In genomic region chr9:98056403-98057094, GRCh38 we compare ENCODE assay signal across 8 cellular contexts. TPM values are rescaled to one million over a fixed set of nuclear protein-coding genes. Genes with fewer than 3 reads are reported as not detected.
DNase-seq lines count a peak whose midpoint lies in the region; ATAC-seq and TF ChIP-seq lines count a peak whose summit lies in the region.

TSS of gene NANS (plus strand) at chr9:98056732. CDS start at chr9:98056809, 77 bp downstream.

- H3K4me1 Mint-ChIP-seq in CD14-positive monocyte: peaks cover 32% of the 10 kb centered on the region
- peaks cover 30% of the 10 kb centered on the region for H3K4me1 Mint-ChIP-seq in dendritic cell treated with granulocyte-macrophage colony-stimulating factor and Interleukin-4, amounts not matched to agents 40 ng/mL and 50 ng/mL, for 4 days (ENCODE audit: low read depth)

- peaks cover 6 to 30% of the 10 kb centered on the region in 2 donors for H3K36me3 Mint-ChIP-seq in CD14-positive monocyte
- peaks cover 29% of the 10 kb centered on the region for H3K36me3 Mint-ChIP-seq in dendritic cell treated with granulocyte-macrophage colony-stimulating factor and Interleukin-4, amounts not matched to agents 40 ng/mL and 50 ng/mL, for 4 days (ENCODE audit: low read depth)

- peak within 1 kb of the TSS; percentile 96 to 99 (median 98) for H3K27ac Mint-ChIP-seq in CD14-positive monocyte
- H3K27ac Mint-ChIP-seq in dendritic cell treated with granulocyte-macrophage colony-stimulating factor and Interleukin-4, amounts not matched to agents 40 ng/mL and 50 ng/mL, for 4 days: peak within 1 kb of the TSS; percentile 96

- TF ChIP-seq CTCF in CD14-positive monocyte (IDR thresholded peaks at IDR 0.05) (no peak), left lung (IDR thresholded peaks at IDR 0.05) (no peak)

- intact Hi-C loops in CD14-positive monocyte (cut with micrococcal nuclease) (loop anchor here (5.0 to 10.0 kb wide), 3 partner anchors 72 to 201 kb away; partner anchors contain the start of genes ANP32B (in 1 of the 2), TBC1D2 (in 1 of the 2) and TRMO (in 1 of the 2)), left lung (cut with DNase I) (no loop called here)
- intact Hi-C loops in dendritic cell treated with granulocyte-macrophage colony-stimulating factor and Interleukin-4, amounts not matched to agents 40 ng/mL and 50 ng/mL, for 4 days (cut with micrococcal nuclease): loop anchor here (1.0 to 5.0 kb wide), 4 partner anchors 73 to 359 kb away; partner anchors contain the start of genes ANP32B, TBC1D2, TRMO and XPA

- peaks cover 0 to 20% of the 10 kb centered on the region in 2 donors for H3K36me3 ChIP-seq in left lung

- H3K9me3 Mint-ChIP-seq in CD14-positive monocyte: no peaks in the 10 kb centered on the region
- no peaks in the 10 kb centered on the region for H3K9me3 Mint-ChIP-seq in dendritic cell treated with granulocyte-macrophage colony-stimulating factor and Interleukin-4, amounts not matched to agents 40 ng/mL and 50 ng/mL, for 4 days

- H3K27me3 Mint-ChIP-seq in CD14-positive monocyte (ENCODE audit: low read depth in 3 of 3): no peaks in the 10 kb centered on the region
- no peaks in the 10 kb centered on the region for H3K27me3 Mint-ChIP-seq in dendritic cell treated with granulocyte-macrophage colony-stimulating factor and Interleukin-4, amounts not matched to agents 40 ng/mL and 50 ng/mL, for 4 days

- H3K4me3 Mint-ChIP-seq in CD14-positive monocyte: peak within 1 kb of the TSS; percentile 99
- H3K4me3 Mint-ChIP-seq in dendritic cell treated with granulocyte-macrophage colony-stimulating factor and Interleukin-4, amounts not matched to agents 40 ng/mL and 50 ng/mL, for 4 days: peak within 1 kb of the TSS; percentile 93

- ATAC-seq in GM19395 (IDR thresholded peaks at IDR 0.05; ENCODE audit: unreplicated experiment): peak; percentile 94
- peak; percentile 72 for ATAC-seq in HG03558 (IDR thresholded peaks at IDR 0.05; ENCODE audit: extremely low read depth, unreplicated experiment)
- ATAC-seq in left lung: peak; percentile 99

- peak within 1 kb of the TSS; percentile 94 to 99 for H3K27ac ChIP-seq in left lung

- H3K4me1 ChIP-seq in left lung: peaks cover 6 to 39% of the 10 kb centered on the region in 2 donors

- peak; percentile 90 for DNase-seq in CD14-positive monocyte (ENCODE audit: low spot score)
- DNase-seq in NCI-H774 (lab: John Stamatoyannopoulos, UW): peak; percentile 86
- peak; percentile 89 to 90 for DNase-seq in activated CD4-positive, alpha-beta T cell treated with anti-CD3 and anti-CD28 coated beads, Interleukin-2, amount 50 U/mL, for 4 hours
- peak; percentile 96 to 98 for DNase-seq in left lung
- DNase-seq in stimulated activated CD4-positive, alpha-beta T cell treated with anti-CD3 and anti-CD28 coated beads, Interleukin-2, amount 100 ng/mL, for 4 hours (ENCODE audit: low read depth): peak; percentile 89

- H3K27me3 ChIP-seq in left lung: no peaks in the 10 kb centered on the region

- H3K9me3 ChIP-seq in left lung: no peaks in the 10 kb centered on the region

- peak within 1 kb of the TSS; percentile 86 to 92 for H3K4me3 ChIP-seq in left lung

RNA-seq across cellular contexts. Expression of gene NANS, which starts in this region (rescaled TPM):
- 100 to 1,000 TPM in 1 of 2 donors, 10 to 100 TPM in 1; 95.9 to 109 TPM for polyA plus RNA-seq in CD14-positive monocyte
- 10 to 100 TPM; 51.8 to 72.0 TPM for total RNA-seq in left lung

Comparison
In these comparisons a context has a peak if more than half of its experiments do, and no peak if none do; other contexts are left out.
1. Peak in every context shown above with its lines: DNase-seq, ATAC-seq, H3K4me3 ChIP-seq and H3K27ac ChIP-seq.
2. intact Hi-C loops: an anchor here in CD14-positive monocyte (5.0 to 10.0 kb wide) and dendritic cell treated with granulocyte-macrophage colony-stimulating factor and Interleukin-4, amounts not matched to agents 40 ng/mL and 50 ng/mL, for 4 days (1.0 to 5.0 kb wide); none called in left lung.